ENCODE assay signal across 24 cellular contexts in the genomic region with DNA sequence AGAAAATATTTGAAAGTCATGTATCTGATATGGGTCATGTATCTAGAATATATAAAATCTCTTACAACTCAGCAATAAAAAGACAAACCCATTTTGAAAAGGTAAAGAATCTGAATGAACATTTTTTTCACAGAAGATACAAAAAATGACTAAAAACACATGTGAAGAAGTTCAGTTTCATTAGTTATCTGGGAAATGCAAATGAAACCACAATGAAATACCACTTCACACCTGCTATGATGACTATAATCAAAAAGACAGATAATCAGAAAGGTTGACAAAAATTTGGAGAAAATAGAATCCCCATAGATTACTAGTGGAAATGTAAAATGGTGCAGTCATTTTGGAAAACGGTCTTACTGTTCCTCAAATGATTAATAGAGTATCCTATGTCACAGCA.
DNase-seq lines count a peak whose midpoint lies in the region; ATAC-seq and TF ChIP-seq lines count a peak whose summit lies in the region.
"Had no signal": no experiment of that assay in that cellular context is flagged by ENCODE, and none has a peak within 500 bp of the region (broad histone marks: within the 10 kb centered on the region; RNA-seq: fewer than 3 reads in every experiment).

No MANE protein-coding gene starts in this region.

- H3K4me3 Mint-ChIP-seq in naive thymus-derived CD8-positive, alpha-beta T cell: no peak overlapping the region
- H3K4me3 Mint-ChIP-seq: activated naive CD8-positive, alpha-beta T cell treated with anti-CD3 and anti-CD28 coated beads for 36 hours had no signal

- no peaks in the 10 kb centered on the region for H3K27me3 ChIP-seq in foreskin keratinocyte
- H3K27me3 ChIP-seq: brain microvascular endothelial cell, colonic mucosa, pancreas, sigmoid colon, tibial nerve had no signal

- POLR2A ChIA-PET in naive thymus-derived CD8-positive, alpha-beta T cell (lab: Charles Lee): no interaction called here

- no peak for TF ChIP-seq CTCF in foreskin keratinocyte (conservative IDR thresholded peaks at IDR 0.05)

- H3K27ac Mint-ChIP-seq in naive thymus-derived CD8-positive, alpha-beta T cell: no peak overlapping the region
- H3K27ac Mint-ChIP-seq: activated naive CD8-positive, alpha-beta T cell treated with anti-CD3 and anti-CD28 coated beads for 36 hours had no signal

- H3K4me1 ChIP-seq in foreskin keratinocyte: no peaks in the 10 kb centered on the region
- H3K4me1 ChIP-seq: colonic mucosa, lower lobe of right lung, pancreas, sigmoid colon, tibial nerve had no signal

- peak; percentile 80 for ATAC-seq in GM18508 (IDR thresholded peaks at IDR 0.05; ENCODE audit: insufficient read depth, unreplicated experiment)
- peak; percentile 62 for ATAC-seq in GM21423 (IDR thresholded peaks at IDR 0.05; ENCODE audit: unreplicated experiment)
- ATAC-seq in HG02884 (IDR thresholded peaks at IDR 0.05; ENCODE audit: unreplicated experiment): peak; percentile 68
- ATAC-seq in HG03520 (IDR thresholded peaks at IDR 0.05; ENCODE audit: unreplicated experiment): peak; percentile 66
- no peak for ATAC-seq in foreskin keratinocyte
- no peak for ATAC-seq in naive thymus-derived CD8-positive, alpha-beta T cell
- ATAC-seq: lower lobe of right lung, pancreas, PC-3 had no signal

- peaks cover 0 to 12% (median 0%) of the 10 kb centered on the region in 3 donors for H3K36me3 Mint-ChIP-seq in naive thymus-derived CD8-positive, alpha-beta T cell
- H3K36me3 Mint-ChIP-seq: activated naive CD8-positive, alpha-beta T cell treated with anti-CD3 and anti-CD28 coated beads for 36 hours had no signal

- DNase-seq in NCI-H748 treated with DMSO at 0.1 percent for 48 hours (lab: John Stamatoyannopoulos, UW) (no peak), foreskin keratinocyte (no peak), midbrain (lab: John Stamatoyannopoulos, UW) (no peak)
- no peak for DNase-seq in naive thymus-derived CD8-positive, alpha-beta T cell
- DNase-seq: activated CD4-positive, CD25-positive, alpha-beta regulatory T cell; activated naive CD8-positive, alpha-beta T cell treated with anti-CD3 and anti-CD28 coated beads for 36 hours; brain microvascular endothelial cell; colonic mucosa; DMS153; hippocampal formation; islet precursor cell; Karpas-422; lower lobe of right lung; NCI-H1092 treated with DMSO at 0.1 percent for 48 hours; NCI-H526 treated with DMSO at 0.1 percent for 48 hours; pancreas; PC-3; sigmoid colon; stimulated activated naive CD4-positive, alpha-beta T cell treated with Interleukin-2 at 50 U/mL for 16 hours had no signal

- no peaks in the 10 kb centered on the region for H3K4me1 Mint-ChIP-seq in naive thymus-derived CD8-positive, alpha-beta T cell
- H3K4me1 Mint-ChIP-seq: activated naive CD8-positive, alpha-beta T cell treated with anti-CD3 and anti-CD28 coated beads for 36 hours had no signal

- H3K9me3 Mint-ChIP-seq in naive thymus-derived CD8-positive, alpha-beta T cell: peaks cover 0 to 34% (median 12%) of the 10 kb centered on the region in 9 donors

- no peaks in the 10 kb centered on the region for H3K27me3 Mint-ChIP-seq in naive thymus-derived CD8-positive, alpha-beta T cell
- H3K27me3 Mint-ChIP-seq: activated naive CD8-positive, alpha-beta T cell treated with anti-CD3 and anti-CD28 coated beads for 36 hours had no signal

- no peak overlapping the region for H3K27ac ChIP-seq in foreskin keratinocyte
- H3K27ac ChIP-seq: brain microvascular endothelial cell, colonic mucosa, lower lobe of right lung, pancreas, sigmoid colon, tibial nerve had no signal

Comparison
In these comparisons a context has a peak if more than half of its experiments do, and no peak if none do; other contexts are left out.
1. ATAC-seq: peak in GM18508 (single experiment), GM21423 (single experiment), HG02884 (single experiment) and HG03520 (single experiment); none in foreskin keratinocyte (single experiment) and naive thymus-derived CD8-positive, alpha-beta T cell (0 of 2).